Comparison of ENCODE assay signal across 10 cellular contexts in the genomic region with DNA sequence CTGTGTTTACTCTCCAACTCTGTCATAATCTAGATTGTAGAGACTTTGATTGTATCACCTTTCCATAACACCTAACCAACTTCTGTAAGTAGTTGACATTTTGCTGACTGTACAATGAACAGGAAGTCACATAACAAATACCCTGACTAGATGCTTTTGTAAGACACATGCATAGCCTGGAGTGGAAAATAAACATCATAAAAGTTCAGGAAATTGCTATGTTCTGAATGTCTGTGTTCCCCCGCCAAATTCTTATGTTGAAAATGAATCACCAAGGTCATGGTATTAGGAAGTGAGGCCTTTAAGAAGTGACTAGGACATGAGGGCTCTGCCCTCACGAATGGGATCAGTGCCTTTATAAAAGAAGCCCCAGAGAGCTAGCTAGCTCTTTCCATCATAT. TPM values are rescaled to one million over a fixed set of nuclear protein-coding genes. Genes with fewer than 3 reads are reported as not detected.
DNase-seq lines count a peak whose midpoint lies in the region; ATAC-seq, FAIRE-seq and TF ChIP-seq lines count a peak whose summit lies in the region.
"Had no signal": no experiment of that assay in that cellular context is flagged by ENCODE, and none has a peak within 500 bp of the region (broad histone marks: within the 10 kb centered on the region; RNA-seq: fewer than 3 reads in every experiment).

No MANE protein-coding gene starts in this region.

- H3K9me3 Mint-ChIP-seq in stimulated activated memory B cell treated with anti-CD40 and anti-IgM and Interleukin-4, amounts not matched to agents 10 μg/mL and 1 μg/mL and 100 μg/mL, for 72 hours: peaks cover 10% of the 10 kb centered on the region

- ATAC-seq in stimulated activated memory B cell treated with anti-CD40 and anti-IgM and Interleukin-4, amounts not matched to agents 10 μg/mL and 1 μg/mL and 100 μg/mL, for 72 hours: no peak
- no peak for ATAC-seq in HG03378 (IDR thresholded peaks at IDR 0.05; ENCODE audit: unreplicated experiment)

- CTCF ChIA-PET in endothelial cell of umbilical vein (lab: Charles Lee): interaction anchor here (0.9 to 2.7 kb wide), 2 partner anchors 36 to 232 kb away, joined by 4 to 7 read pairs; no protein-coding TSS in a partner anchor

- FAIRE-seq in endothelial cell of umbilical vein (lab: Jason Lieb, UNC): peak; percentile 98
- FAIRE-seq: islet of Langerhans had no signal

- H3K27me3 ChIP-seq in endothelial cell of umbilical vein (ENCODE audit: control insufficient read depth in 2 of 2, insufficient read depth in 2 of 2, low read length in 2 of 2): no peaks in the 10 kb centered on the region
- H3K27me3 ChIP-seq in esophagus muscularis mucosa: no peaks in the 10 kb centered on the region

- no peak for TF ChIP-seq EP300 in esophagus muscularis mucosa (IDR thresholded peaks at IDR 0.05)

- H3K9ac ChIP-seq in endothelial cell of umbilical vein (replicated peaks; ENCODE audit: extremely low read depth, insufficient read depth, low read length): peak overlapping the region; percentile 18

- H3K9me3 ChIP-seq in endothelial cell of umbilical vein (replicated peaks; ENCODE audit: control insufficient read depth, insufficient read depth, low read length) (peaks cover 2% of the 10 kb centered on the region), esophagus muscularis mucosa (no peaks in the 10 kb centered on the region)

- TF ChIP-seq POLR2A in endothelial cell of umbilical vein (IDR thresholded peaks at IDR 0.05; ENCODE audit: low read depth, low read length) (no peak), esophagus muscularis mucosa (IDR thresholded peaks at IDR 0.05; ENCODE audit: low read depth) (no peak)

- H3K4me3 ChIP-seq in endothelial cell of umbilical vein (replicated peaks in 1 of 3; ENCODE audit: insufficient read depth in 1 of 3, low read depth in 1 of 3, low read length in 3 of 3): no peak overlapping the region
- no peak overlapping the region for H3K4me3 ChIP-seq in esophagus muscularis mucosa

- no peaks in the 10 kb centered on the region for H4K20me1 ChIP-seq in endothelial cell of umbilical vein (replicated peaks; ENCODE audit: control insufficient read depth, extremely low read depth, insufficient read depth, low read length)

- intact Hi-C loops in endothelial cell of umbilical vein (cut with micrococcal nuclease): loop anchor here (1.0 kb wide), 2 partner anchors 20 to 27 kb away; no protein-coding TSS in a partner anchor
- intact Hi-C loops in esophagus muscularis mucosa (cut with DNase I): no loop called here

- no peaks in the 10 kb centered on the region for H3K4me1 Mint-ChIP-seq in stimulated activated memory B cell treated with anti-CD40 and anti-IgM and Interleukin-4, amounts not matched to agents 10 μg/mL and 1 μg/mL and 100 μg/mL, for 72 hours
- H3K4me1 Mint-ChIP-seq: B cell had no signal

- peaks cover 13% of the 10 kb centered on the region for H3K27me3 Mint-ChIP-seq in stimulated activated memory B cell treated with anti-CD40 and anti-IgM and Interleukin-4, amounts not matched to agents 10 μg/mL and 1 μg/mL and 100 μg/mL, for 72 hours

- H3K4me2 ChIP-seq in endothelial cell of umbilical vein (ENCODE audit: insufficient read depth, low read length): peak overlapping the region; percentile 17

- dilution Hi-C loops in endothelial cell of umbilical vein (cut with MboI; ENCODE audit: extremely low pct_ligation_motif_present, low sequenced_read_pairs): no loop called here

- H3K36me3 ChIP-seq in endothelial cell of umbilical vein (ENCODE audit: control insufficient read depth in 2 of 2, extremely low read depth in 1 of 2, insufficient read depth in 2 of 2, low read length in 2 of 2): no peaks in the 10 kb centered on the region
- no peaks in the 10 kb centered on the region for H3K36me3 ChIP-seq in esophagus muscularis mucosa

- H3K4me1 ChIP-seq in endothelial cell of umbilical vein (ENCODE audit: control insufficient read depth, extremely low read depth, insufficient read depth, low read length) (peaks cover 14% of the 10 kb centered on the region), esophagus muscularis mucosa (no peaks in the 10 kb centered on the region)

- BruUV-seq in endothelial cell of umbilical vein (replicated peaks; lab: Mats Ljungman, UMichigan): no TSS peak

- 82% methylated on average over 2 of the region's 2 CpGs for WGBS in esophagus muscularis mucosa

- H3K36me3 Mint-ChIP-seq in stimulated activated memory B cell treated with anti-CD40 and anti-IgM and Interleukin-4, amounts not matched to agents 10 μg/mL and 1 μg/mL and 100 μg/mL, for 72 hours: no peaks in the 10 kb centered on the region

- DNase-seq in activated CD4-positive, alpha-beta T cell treated with anti-CD3 and anti-CD28 coated beads for 4 hours: peak; percentile 1 to 11
- no peak for DNase-seq in activated CD4-positive, alpha-beta T cell treated with anti-CD3 and anti-CD28 coated beads for 1 hour
- DNase-seq in NCI-H748 treated with DMSO at 0.1 percent for 48 hours (lab: John Stamatoyannopoulos, UW) (peak; percentile 55), endothelial cell of umbilical vein (ENCODE audit: low read depth, low spot score) (peak; percentile 97), renal cortical epithelial cell (ENCODE audit: low read depth) (peak; percentile 65), esophagus muscularis mucosa (ENCODE audit: extremely low spot score) (no peak)

- H3K27ac ChIP-seq in endothelial cell of umbilical vein (ENCODE audit: insufficient read depth, low read depth, low read length) (peak overlapping the region; percentile 89), esophagus muscularis mucosa (replicated peaks in 1 of 4) (no peak overlapping the region)

- no peak overlapping the region for H3K27ac Mint-ChIP-seq in stimulated activated memory B cell treated with anti-CD40 and anti-IgM and Interleukin-4, amounts not matched to agents 10 μg/mL and 1 μg/mL and 100 μg/mL, for 72 hours
- H3K27ac Mint-ChIP-seq: B cell had no signal

- H2AFZ ChIP-seq in endothelial cell of umbilical vein (ENCODE audit: low read depth, low read length): peak overlapping the region; percentile 22

- TF ChIP-seq CTCF in endothelial cell of umbilical vein (IDR thresholded peaks at IDR 0.05; ENCODE audit: extremely low read depth in 1 of 2, insufficient read depth in 1 of 2, low read depth in 1 of 2, low read length in 2 of 2): no peak
- no peak for TF ChIP-seq CTCF in esophagus muscularis mucosa (IDR thresholded peaks at IDR 0.05)

- H3K9me1 ChIP-seq in endothelial cell of umbilical vein (replicated peaks; ENCODE audit: control insufficient read depth, extremely low read depth, insufficient read depth, low read length): no peaks in the 10 kb centered on the region

- H3K4me3 Mint-ChIP-seq in stimulated activated memory B cell treated with anti-CD40 and anti-IgM and Interleukin-4, amounts not matched to agents 10 μg/mL and 1 μg/mL and 100 μg/mL, for 72 hours: no peak overlapping the region
- H3K4me3 Mint-ChIP-seq: B cell had no signal

- POLR2A ChIA-PET in endothelial cell of umbilical vein (lab: Charles Lee): interaction anchor here (1.3 kb wide), 1 partner anchor 20 kb away, joined by 4 read pairs; no protein-coding TSS in a partner anchor

- no peaks in the 10 kb centered on the region for H3K79me2 ChIP-seq in endothelial cell of umbilical vein (ENCODE audit: control insufficient read depth, insufficient read depth, low read length)

TF ChIP-seq in endothelial cell of umbilical vein, 7 proteins besides CTCF, POLR2A, EP300 and RAD21:
- no peak for TF ChIP-seq EZH2 (IDR thresholded peaks at IDR 0.05; ENCODE audit: borderline replicate concordance, low read depth, low read length, severe bottlenecking)
- peak; percentile 69 for TF ChIP-seq GATA2 (IDR thresholded peaks at IDR 0.05; ENCODE audit: insufficient read depth, insufficient read length, low read depth, low read length)
- peak; percentile 91 for TF ChIP-seq POLR2AphosphoS5 (IDR thresholded peaks at IDR 0.05; ENCODE audit: insufficient read depth, low read depth, low read length)
- peak; percentile 99 for TF ChIP-seq JUN (IDR thresholded peaks at IDR 0.05; ENCODE audit: borderline replicate concordance, insufficient read depth, insufficient read length, low read depth)
- no peak for TF ChIP-seq MYC (IDR thresholded peaks at IDR 0.05; ENCODE audit: low read depth, low read length)
- TF ChIP-seq FOS (IDR thresholded peaks at IDR 0.05; ENCODE audit: borderline replicate concordance, insufficient read depth, low read length): peak; percentile 96
- TF ChIP-seq, protein P1, sequence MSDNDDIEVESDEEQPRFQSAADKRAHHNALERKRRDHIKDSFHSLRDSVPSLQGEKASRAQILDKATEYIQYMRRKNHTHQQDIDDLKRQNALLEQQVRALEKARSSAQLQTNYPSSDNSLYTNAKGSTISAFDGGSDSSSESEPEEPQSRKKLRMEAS (IDR thresholded peaks at IDR 0.05; ENCODE audit: insufficient read depth, insufficient read length): no peak

RNA-seq across cellular contexts. Expression of a gene that starts 40.4 kb away (rescaled TPM):
- total RNA-seq in endothelial cell of umbilical vein (1.6 and 1.7 TPM in 2 replicates), renal cortical epithelial cell (0.35 and 0.75 TPM in 2 replicates), esophagus muscularis mucosa (1 to 10 TPM; 3.3 to 6.2 (median 5.3) TPM)
- polyA plus RNA-seq in endothelial cell of umbilical vein: 3.9 and 4.3 TPM in 2 replicates
- 1.7 TPM in 2 replicates for polyA plus RNA-seq in endothelial cell of umbilical vein (2011; cell fraction: cytosol; rRNA removed)
- 6.8 and 8.0 TPM in 2 replicates for polyA plus RNA-seq in endothelial cell of umbilical vein (2011; cell fraction: nucleus; rRNA removed)
- polyA plus RNA-seq in endothelial cell of umbilical vein (2012): 1.1 and 1.6 TPM in 2 replicates
- polyA minus RNA-seq in endothelial cell of umbilical vein: 5.9 and 7.3 TPM in 2 replicates
- polyA minus RNA-seq in endothelial cell of umbilical vein (2011; cell fraction: cytosol; rRNA and poly(A)+ RNA removed): 2.8 TPM
- 3.8 and 4.8 TPM in 2 replicates for polyA minus RNA-seq in endothelial cell of umbilical vein (2011; cell fraction: nucleus; rRNA and poly(A)+ RNA removed)

Comparison
In these comparisons a context has a peak if more than half of its experiments do, and no peak if none do; other contexts are left out.
1. DNase-seq: peak in activated CD4-positive, alpha-beta T cell treated with anti-CD3 and anti-CD28 coated beads for 4 hours (2 of 2), NCI-H748 treated with DMSO at 0.1 percent for 48 hours (single experiment), endothelial cell of umbilical vein (single experiment) and renal cortical epithelial cell (single experiment); none in activated CD4-positive, alpha-beta T cell treated with anti-CD3 and anti-CD28 coated beads for 1 hour (single experiment) and esophagus muscularis mucosa (single experiment).